33 cellular contexts compared by ENCODE assay signal in the genomic region with DNA sequence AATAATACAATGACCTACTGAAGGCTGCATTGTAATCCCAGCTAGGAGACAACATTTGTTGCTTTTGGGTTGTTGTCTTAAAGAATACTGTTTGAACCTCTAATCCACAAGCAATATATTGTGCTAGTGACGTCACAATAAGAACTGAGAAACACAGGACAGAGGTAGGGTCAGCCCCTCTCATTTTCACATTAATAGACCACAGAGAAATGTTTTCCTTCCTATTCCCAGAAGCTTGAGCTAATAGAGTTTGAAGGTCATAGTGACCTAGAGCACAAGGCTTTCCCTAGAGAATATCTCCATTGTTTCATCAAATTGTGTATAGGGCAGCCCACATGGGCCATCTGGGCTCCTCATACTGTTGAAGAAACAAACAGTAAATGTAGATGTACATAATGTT.
"Had no signal": no experiment of that assay in that cellular context is flagged by ENCODE, and none has a peak within 500 bp of the region (broad histone marks: within the 10 kb centered on the region; RNA-seq: fewer than 3 reads in every experiment).

No MANE protein-coding gene starts in this region.

- FAIRE-seq: astrocyte, bronchial epithelial cell, frontal cortex had no signal

- H3K27me3 ChIP-seq: brain microvascular endothelial cell, dorsolateral prefrontal cortex, esophagus muscularis mucosa, heart left ventricle had no signal

- H3K27ac Mint-ChIP-seq: activated B cell treated with CpG ODN at 0.5 μM for 24 hours; activated CD8-positive, alpha-beta T cell treated with anti-CD3 and anti-CD28 coated beads for 36 hours; activated naive CD8-positive, alpha-beta T cell; activated T-helper 17 cell treated with anti-CD3 and anti-CD28 coated beads, Interleukin-2, amount 50 U/mL, for 72 hours; dendritic cell treated with granulocyte-macrophage colony-stimulating factor and Interleukin-4, amounts not matched to agents 40 ng/mL and 50 ng/mL, for 4 days; endodermal cell; T-helper 17 cell; T-helper 2 cell treated with Interferon-gamma antibody and Interleukin-4, amounts not matched to agents 5 μg/mL and 100 μg/mL, for 36 hours had no signal

- H3K9me3 ChIP-seq: esophagus muscularis mucosa, heart left ventricle had no signal

- H3K4me3 ChIP-seq: coronary artery, dorsolateral prefrontal cortex, esophagus muscularis mucosa, heart left ventricle had no signal

- DNase-seq: activated B cell treated with CpG ODN at 0.5 μM for 24 hours; activated CD4-positive, alpha-beta T cell treated with anti-CD3 and anti-CD28 coated beads for 48 hours; activated CD4-positive, alpha-beta T cell treated with anti-CD3 and anti-CD28 coated beads, Interleukin-2, amount 50 U/mL, for 1 hour; activated CD4-positive, alpha-beta T cell treated with anti-CD3 and anti-CD28 coated beads, Interleukin-2, amount 50 U/mL, for 48 hours; activated CD8-positive, alpha-beta memory T cell treated with anti-CD3 and anti-CD28 coated beads for 24 hours; activated CD8-positive, alpha-beta T cell treated with anti-CD3 and anti-CD28 coated beads for 36 hours; activated effector memory CD4-positive, alpha-beta T cell treated with Interleukin-2 at 50 U/mL for 16 hours; activated gamma-delta T cell treated with Interleukin-2 at 50 U/mL for 16 hours; activated naive CD4-positive, alpha-beta T cell treated with anti-CD3 and anti-CD28 coated beads, Interleukin-2, amount 50 U/mL, for 16 hours; activated naive CD4-positive, alpha-beta T cell treated with Interleukin-2 at 50 U/mL for 16 hours; activated T-cell treated with anti-CD3 and anti-CD28 coated beads, Interleukin-2, amount 50 U/mL, for 4 hours; amniotic stem cell; anterior cingulate cortex; brain microvascular endothelial cell; dorsolateral prefrontal cortex; effector memory CD4-positive, alpha-beta T cell; endodermal cell; erythroblast; heart left ventricle; T-helper 17 cell; T1000; WERI-Rb-1 had no signal

- H3K4me3 Mint-ChIP-seq: activated B cell treated with CpG ODN at 0.5 μM for 24 hours; activated CD8-positive, alpha-beta T cell treated with anti-CD3 and anti-CD28 coated beads for 36 hours; activated naive CD8-positive, alpha-beta T cell; activated T-cell treated with anti-CD3 and anti-CD28 coated beads, Interleukin-2, amount 50 U/mL, for 4 hours; activated T-helper 17 cell treated with anti-CD3 and anti-CD28 coated beads, Interleukin-2, amount 50 U/mL, for 72 hours; central memory CD8-positive, alpha-beta T cell; dendritic cell treated with granulocyte-macrophage colony-stimulating factor and Interleukin-4, amounts not matched to agents 40 ng/mL and 50 ng/mL, for 4 days; endodermal cell; T-helper 17 cell; T-helper 2 cell treated with Interferon-gamma antibody and Interleukin-4, amounts not matched to agents 5 μg/mL and 100 μg/mL, for 36 hours had no signal

- H3K9me3 Mint-ChIP-seq: activated B cell treated with CpG ODN at 0.5 μM for 24 hours; activated CD8-positive, alpha-beta T cell treated with anti-CD3 and anti-CD28 coated beads for 36 hours; activated T-cell treated with anti-CD3 and anti-CD28 coated beads, Interleukin-2, amount 50 U/mL, for 4 hours; activated T-helper 17 cell treated with anti-CD3 and anti-CD28 coated beads, Interleukin-2, amount 50 U/mL, for 72 hours; central memory CD8-positive, alpha-beta T cell; endodermal cell; T-helper 2 cell treated with Interferon-gamma antibody and Interleukin-4, amounts not matched to agents 5 μg/mL and 100 μg/mL, for 36 hours had no signal

- H3K36me3 Mint-ChIP-seq: activated naive CD8-positive, alpha-beta T cell had no signal

- H3K36me3 ChIP-seq: brain microvascular endothelial cell, esophagus muscularis mucosa, heart left ventricle, WERI-Rb-1 had no signal

- H3K4me1 Mint-ChIP-seq: activated B cell treated with CpG ODN at 0.5 μM for 24 hours; activated T-helper 17 cell treated with anti-CD3 and anti-CD28 coated beads, Interleukin-2, amount 50 U/mL, for 72 hours; central memory CD8-positive, alpha-beta T cell; endodermal cell; T-helper 17 cell had no signal

- H3K27ac ChIP-seq: brain microvascular endothelial cell, coronary artery, dorsolateral prefrontal cortex, esophagus muscularis mucosa, heart left ventricle, WERI-Rb-1 had no signal

- ATAC-seq: activated CD4-positive, CD25-positive, alpha-beta regulatory T cell treated with anti-CD3 and anti-CD28 coated beads, Interleukin-2, amount 50 U/mL, for 24 hours; activated CD8-positive, alpha-beta T cell treated with anti-CD3 and anti-CD28 coated beads for 36 hours; activated T-cell treated with anti-CD3 and anti-CD28 coated beads, Interleukin-2, amount 50 U/mL, for 4 hours; activated T-helper 17 cell treated with anti-CD3 and anti-CD28 coated beads, Interleukin-2, amount 50 U/mL, for 72 hours; T-helper 17 cell had no signal

- H3K27me3 Mint-ChIP-seq: activated T-helper 17 cell treated with anti-CD3 and anti-CD28 coated beads, Interleukin-2, amount 50 U/mL, for 72 hours; dendritic cell treated with granulocyte-macrophage colony-stimulating factor and Interleukin-4, amounts not matched to agents 40 ng/mL and 50 ng/mL, for 4 days had no signal
